ENCODE assay signal across 14 cellular contexts in genomic region chr3:53181024-53181371, GRCh38. TPM values are rescaled to one million over a fixed set of nuclear protein-coding genes. Genes with fewer than 3 reads are reported as not detected.
DNase-seq lines count a peak whose midpoint lies in the region; ATAC-seq, FAIRE-seq and TF ChIP-seq lines count a peak whose summit lies in the region.
"Had no signal": no experiment of that assay in that cellular context is flagged by ENCODE, and none has a peak within 500 bp of the region (broad histone marks: within the 10 kb centered on the region; RNA-seq: fewer than 3 reads in every experiment).

No MANE protein-coding gene starts in this region.

- no peaks in the 10 kb centered on the region for H3K36me3 ChIP-seq in MM.1S (replicated peaks; ENCODE audit: insufficient read depth, low read length)
- H3K36me3 ChIP-seq: gastrocnemius medialis had no signal

- H3K4me3 ChIP-seq in MM.1S (ENCODE audit: low read length) = no peak overlapping the region
- H3K4me3 ChIP-seq: gastrocnemius medialis, SJSA1 had no signal

- peak overlapping the region; percentile 47 for H3K27ac Mint-ChIP-seq in stimulated activated naive B cell treated with anti-CD40 and anti-IgM and Interleukin-4, amounts not matched to agents 10 μg/mL and 1 μg/mL and 100 μg/mL, for 72 hours

- H3K4me1 ChIP-seq in MM.1S (ENCODE audit: low read length) = peaks cover 12% of the 10 kb centered on the region
- H3K4me1 ChIP-seq: gastrocnemius medialis, SJSA1 had no signal

- H2AFZ ChIP-seq in MM.1S (ENCODE audit: low read length) = no peak overlapping the region

- no peaks in the 10 kb centered on the region for H4K20me1 ChIP-seq in MM.1S (ENCODE audit: insufficient read depth, low read length)

- FAIRE-seq in HTR-8/SVneo (lab: Jason Lieb, UNC) = no peak
- FAIRE-seq: islet of Langerhans had no signal

- H3K9me3 Mint-ChIP-seq in stimulated activated naive B cell treated with anti-CD40 and anti-IgM and Interleukin-4, amounts not matched to agents 10 μg/mL and 1 μg/mL and 100 μg/mL, for 72 hours = no peaks in the 10 kb centered on the region

- peaks cover 79 to 85% of the 10 kb centered on the region in 2 donors for H3K36me3 Mint-ChIP-seq in stimulated activated naive B cell treated with anti-CD40 and anti-IgM and Interleukin-4, amounts not matched to agents 10 μg/mL and 1 μg/mL and 100 μg/mL, for 72 hours

- peak; percentile 11 for ATAC-seq in GM19023 (IDR thresholded peaks at IDR 0.05; ENCODE audit: unreplicated experiment)
- peak; percentile 5 for ATAC-seq in GM21825 (IDR thresholded peaks at IDR 0.05; ENCODE audit: unreplicated experiment)
- ATAC-seq in HG03354 (IDR thresholded peaks at IDR 0.05; ENCODE audit: poor library complexity, severe bottlenecking, unreplicated experiment) = peak; percentile 25
- peak; percentile 7 to 10 for ATAC-seq in stimulated activated naive B cell treated with anti-CD40 and anti-IgM and Interleukin-4, amounts not matched to agents 10 μg/mL and 1 μg/mL and 100 μg/mL, for 72 hours (replicated peaks)
- ATAC-seq: gastrocnemius medialis had no signal

- H3K4me3 Mint-ChIP-seq in stimulated activated naive B cell treated with anti-CD40 and anti-IgM and Interleukin-4, amounts not matched to agents 10 μg/mL and 1 μg/mL and 100 μg/mL, for 72 hours = peak overlapping the region; percentile 52 to 53

- no peak for DNase-seq in stimulated activated naive B cell treated with anti-CD40 and anti-IgM and Interleukin-4, amounts not matched to agents 10 μg/mL and 1 μg/mL and 100 μg/mL, for 72 hours
- no peak for DNase-seq in HTR-8/SVneo (ENCODE audit: insufficient read length, low spot score)
- DNase-seq in ureter (ENCODE audit: low spot score) = no peak
- DNase-seq in MM.1S = no peak
- DNase-seq: central memory CD4-positive, alpha-beta T cell; gastrocnemius medialis; midbrain; NCI-H2107 had no signal

- no peaks in the 10 kb centered on the region for H3K9me2 ChIP-seq in MM.1S (replicated peaks; ENCODE audit: insufficient read depth, low read length)

- H3K27me3 ChIP-seq in MM.1S (replicated peaks; ENCODE audit: insufficient read depth, low read length) = no peaks in the 10 kb centered on the region
- H3K27me3 ChIP-seq: gastrocnemius medialis, SJSA1 had no signal

- H3K4me1 Mint-ChIP-seq in stimulated activated naive B cell treated with anti-CD40 and anti-IgM and Interleukin-4, amounts not matched to agents 10 μg/mL and 1 μg/mL and 100 μg/mL, for 72 hours = peaks cover 48 to 69% of the 10 kb centered on the region in 2 donors

- H3K79me2 ChIP-seq in MM.1S (ENCODE audit: low read length) = peaks cover 6% of the 10 kb centered on the region

- no peak overlapping the region for H3K4me2 ChIP-seq in MM.1S (ENCODE audit: low read depth, low read length)

- no peaks in the 10 kb centered on the region for H3K27me3 Mint-ChIP-seq in stimulated activated naive B cell treated with anti-CD40 and anti-IgM and Interleukin-4, amounts not matched to agents 10 μg/mL and 1 μg/mL and 100 μg/mL, for 72 hours

- no peaks in the 10 kb centered on the region for H3K9me3 ChIP-seq in MM.1S (replicated peaks; ENCODE audit: insufficient read depth, low read length)
- H3K9me3 ChIP-seq: gastrocnemius medialis, SJSA1 had no signal

- no peak overlapping the region for H3K9ac ChIP-seq in MM.1S (ENCODE audit: low read length)

- H3F3A ChIP-seq in MM.1S (ENCODE audit: insufficient read depth, low read length) = no peaks in the 10 kb centered on the region

- TF ChIP-seq CTCF in MM.1S (IDR thresholded peaks at IDR 0.05; ENCODE audit: low read length) = no peak

- H3K27ac ChIP-seq in MM.1S (ENCODE audit: low read length) = no peak overlapping the region
- H3K27ac ChIP-seq: gastrocnemius medialis, SJSA1, VCaP had no signal

RNA-seq across cellular contexts. Expression of gene PRKCD, which starts 20.0 kb away (rescaled TPM):
- total RNA-seq in ureter = 82.2 TPM

RNA-seq across cellular contexts. Expression of gene RFT1, which starts 50.8 kb away (rescaled TPM):
- total RNA-seq in ureter = 33.3 TPM
